8 cellular contexts compared by ENCODE assay signal in genomic region chr18:21179590-21180220, GRCh38.
DNase-seq lines count a peak whose midpoint lies in the region; ATAC-seq, FAIRE-seq and TF ChIP-seq lines count a peak whose summit lies in the region.

No MANE protein-coding gene starts in this region.

- no peaks in the 10 kb centered on the region for H3K9me3 ChIP-seq in H1 (ENCODE audit: insufficient read depth in 2 of 2, low read depth in 1 of 2, low read length in 1 of 2)
- no peaks in the 10 kb centered on the region for H3K9me3 ChIP-seq in thoracic aorta

- POLR2A ChIA-PET in H1 (lab: Charles Lee; ENCODE audit: partially characterized antibody): interaction anchor here (1.5 kb wide), 1 partner anchor 68 kb away, joined by 3 read pairs; no protein-coding TSS in a partner anchor

- DNase-seq in AG09309 (ENCODE audit: low read depth): peak; percentile 24
- DNase-seq in GM18507 (ENCODE audit: extremely low spot score, insufficient read length, low read depth): peak; percentile 37
- peak; percentile 24 for DNase-seq in NCI-H2227 treated with DMSO at 0.1 percent for 48 hours (lab: John Stamatoyannopoulos, UW)
- peak; percentile 22 for DNase-seq in activated CD4-positive, CD25-positive, alpha-beta regulatory T cell treated with anti-CD3 and anti-CD28 coated beads, Interleukin-2, amount 50 U/mL, for 16 hours (ENCODE audit: low read depth, low spot score)
- DNase-seq in H1 (ENCODE audit: low read depth in 1 of 2, low spot score in 2 of 2): peak in 1 of 2 experiments; percentile 62
- peak; percentile 65 for DNase-seq in midbrain (lab: John Stamatoyannopoulos, UW)
- no peak for DNase-seq in thoracic aorta (ENCODE audit: low spot score)

- peak; percentile 87 to 89 for TF ChIP-seq RAD21 in H1 (IDR thresholded peaks at IDR 0.05 in 1 of 2, conservative IDR thresholded peaks at IDR 0.05 in 1 of 2; ENCODE audit: low read depth in 2 of 2, low read length in 2 of 2)

- H3K23ac ChIP-seq in H1 (ENCODE audit: insufficient read length): no peak overlapping the region

- ATAC-seq in HG03139 (IDR thresholded peaks at IDR 0.05; ENCODE audit: unreplicated experiment) (peak; percentile 67), thoracic aorta (ENCODE audit: insufficient number of reproducible peaks, low FRiP score, low read depth) (peak; percentile 91)

- H3K27me3 ChIP-seq in H1 (replicated peaks in 1 of 4; ENCODE audit: control insufficient read depth in 3 of 4, extremely low read depth in 1 of 4, insufficient read depth in 3 of 4, low read length in 3 of 4) (no peaks in the 10 kb centered on the region), thoracic aorta (replicated peaks; ENCODE audit: insufficient read depth) (no peaks in the 10 kb centered on the region)

- H2AK5ac ChIP-seq in H1 (ENCODE audit: low read depth, low read length): no peak overlapping the region

- H2BK12ac ChIP-seq in H1 (ENCODE audit: low read depth, low read length): no peak overlapping the region

- no peak overlapping the region for H2BK20ac ChIP-seq in H1 (ENCODE audit: low read length)

- no peak overlapping the region for H4K5ac ChIP-seq in H1 (ENCODE audit: insufficient read length, low read depth, low read length)

- no peak overlapping the region for H3K9ac ChIP-seq in H1 (replicated peaks in 1 of 4; ENCODE audit: extremely low read depth in 1 of 4, low read depth in 3 of 4, low read length in 3 of 4)

- 39% methylated on average over 7 of the region's 7 CpGs; no CpG with 5 or more reads in 1 of the 2 experiments for WGBS in H1 (ENCODE audit: extremely low coverage in 1 of 2, insufficient coverage in 1 of 2, insufficient read length in 1 of 2, insufficient replicate concordance in 2 of 2, low coverage in 1 of 2, low lambda C conversion rate in 2 of 2, missing lambda C conversion rate in 1 of 2), 2 experiments

- H2BK120ac ChIP-seq in H1 (replicated peaks; ENCODE audit: low read depth, low read length): no peak overlapping the region

- no peak for TF ChIP-seq EP300 in H1 (IDR thresholded peaks at IDR 0.05; ENCODE audit: borderline replicate concordance in 1 of 2, low read depth in 2 of 2, low read length in 2 of 2)

- TF ChIP-seq CTCF in AG09309 (IDR thresholded peaks at IDR 0.05; ENCODE audit: control insufficient read depth, insufficient read depth, low read depth, low read length, missing control alignments): peak; percentile 80
- peak in 2 of 3 experiments; percentile 77 to 87; a peak in 3 of 4 replicates for TF ChIP-seq CTCF in H1 (IDR thresholded peaks at IDR 0.05; ENCODE audit: control extremely low read depth in 1 of 3, insufficient read depth in 1 of 3, low read depth in 1 of 3, low read length in 3 of 3)
- peak; percentile 68 for TF ChIP-seq CTCF in thoracic aorta (IDR thresholded peaks at IDR 0.05)

- H3K4me3 ChIP-seq in AG09309 (ENCODE audit: control insufficient read depth, low read depth, low read length) (no peak overlapping the region), H1 (ENCODE audit: extremely low read depth in 1 of 4, insufficient read depth in 2 of 4, low read depth in 3 of 4, low read length in 4 of 4) (no peak overlapping the region), thoracic aorta (no peak overlapping the region)

- no peak overlapping the region for H3K14ac ChIP-seq in H1 (ENCODE audit: insufficient read length)

- no peak overlapping the region for H4K8ac ChIP-seq in H1 (ENCODE audit: extremely low read depth, insufficient read depth, low read length)

- H2BK15ac ChIP-seq in H1 (ENCODE audit: low read length): no peak overlapping the region

- H3K27ac ChIP-seq in H1 (ENCODE audit: low read depth, low read length) (no peak overlapping the region), thoracic aorta (no peak overlapping the region)

- no peaks in the 10 kb centered on the region for H4K20me1 ChIP-seq in H1 (replicated peaks in 1 of 2; ENCODE audit: control insufficient read depth in 1 of 2, insufficient read depth in 2 of 2, low read length in 2 of 2)

- H3K23me2 ChIP-seq in H1 (ENCODE audit: low read depth, low read length): peaks cover 2% of the 10 kb centered on the region; the same call in 1 of the 2 replicates

- TF ChIP-seq POLR2A in H1 (IDR thresholded peaks at IDR 0.05; ENCODE audit: control extremely low read depth in 1 of 2, low read depth in 2 of 2, low read length in 2 of 2): no peak

- FAIRE-seq in GM18507 (lab: Jason Lieb, UNC): peak; percentile 81
- FAIRE-seq in H1 (lab: Jason Lieb, UNC): peak; percentile 98

- no peaks in the 10 kb centered on the region for H3K79me1 ChIP-seq in H1 (ENCODE audit: low read depth, low read length)

- H3K56ac ChIP-seq in H1 (replicated peaks; ENCODE audit: insufficient read length, low read depth, low read length): no peak overlapping the region

- H3K4me1 ChIP-seq in H1 (replicated peaks in 1 of 4; ENCODE audit: control insufficient read depth in 3 of 4, insufficient read depth in 4 of 4, low read length in 3 of 4): no peaks in the 10 kb centered on the region
- no peaks in the 10 kb centered on the region for H3K4me1 ChIP-seq in thoracic aorta (ENCODE audit: control insufficient read depth in 1 of 2, low read depth in 2 of 2)

- H2AFZ ChIP-seq in H1 (ENCODE audit: low read length): peak overlapping the region; percentile 55; the same call in 1 of the 2 replicates

- H3K79me2 ChIP-seq in H1 (ENCODE audit: control insufficient read depth in 1 of 2, insufficient read depth in 2 of 2, low read length in 2 of 2): no peaks in the 10 kb centered on the region

- H2BK5ac ChIP-seq in H1 (ENCODE audit: low read depth, low read length): no peak overlapping the region

- no peak overlapping the region for H3K18ac ChIP-seq in H1 (ENCODE audit: extremely low read depth, low read length)

- H3K4ac ChIP-seq in H1 (replicated peaks; ENCODE audit: insufficient read length, low read depth, low read length): no peak overlapping the region

- no peak overlapping the region for H3K4me2 ChIP-seq in H1 (ENCODE audit: insufficient read depth in 1 of 2, low read depth in 2 of 2, low read length in 2 of 2)

- no peak overlapping the region for H4K91ac ChIP-seq in H1 (replicated peaks; ENCODE audit: insufficient read length, low read length)

- CTCF ChIA-PET in H1 (lab: Charles Lee; ENCODE audit: partially characterized antibody): interaction anchor here (0.8 to 2.8 kb wide), 13 partner anchors 9 to 309 kb away, joined by 3 to 12 read pairs (median 4); no protein-coding TSS in a partner anchor

- H3K36me3 ChIP-seq in H1 (ENCODE audit: control insufficient read depth in 2 of 4, insufficient read depth in 4 of 4, low read length in 3 of 4) (no peaks in the 10 kb centered on the region), thoracic aorta (no peaks in the 10 kb centered on the region)

TF ChIP-seq in H1, 55 proteins besides CTCF, POLR2A, EP300 and RAD21:
- no peak for TF ChIP-seq MAFK (IDR thresholded peaks at IDR 0.05; ENCODE audit: low read depth, low read length)
- TF ChIP-seq BRCA1 (IDR thresholded peaks at IDR 0.05; ENCODE audit: low read depth, low read length): no peak
- TF ChIP-seq RNF2 (IDR thresholded peaks at IDR 0.05; ENCODE audit: borderline replicate concordance, low read depth, low read length, missing control alignments, poor library complexity, severe bottlenecking): no peak
- TF ChIP-seq SIN3A (conservative IDR thresholded peaks at IDR 0.05 in 1 of 2, IDR thresholded peaks at IDR 0.05 in 1 of 2; ENCODE audit: low read depth in 1 of 2, low read length in 2 of 2): no peak
- TF ChIP-seq TBP (IDR thresholded peaks at IDR 0.05; ENCODE audit: low read depth, low read length): no peak
- TF ChIP-seq SP1 (IDR thresholded peaks at IDR 0.05; ENCODE audit: low read depth, low read length): no peak
- TF ChIP-seq, protein P1, sequence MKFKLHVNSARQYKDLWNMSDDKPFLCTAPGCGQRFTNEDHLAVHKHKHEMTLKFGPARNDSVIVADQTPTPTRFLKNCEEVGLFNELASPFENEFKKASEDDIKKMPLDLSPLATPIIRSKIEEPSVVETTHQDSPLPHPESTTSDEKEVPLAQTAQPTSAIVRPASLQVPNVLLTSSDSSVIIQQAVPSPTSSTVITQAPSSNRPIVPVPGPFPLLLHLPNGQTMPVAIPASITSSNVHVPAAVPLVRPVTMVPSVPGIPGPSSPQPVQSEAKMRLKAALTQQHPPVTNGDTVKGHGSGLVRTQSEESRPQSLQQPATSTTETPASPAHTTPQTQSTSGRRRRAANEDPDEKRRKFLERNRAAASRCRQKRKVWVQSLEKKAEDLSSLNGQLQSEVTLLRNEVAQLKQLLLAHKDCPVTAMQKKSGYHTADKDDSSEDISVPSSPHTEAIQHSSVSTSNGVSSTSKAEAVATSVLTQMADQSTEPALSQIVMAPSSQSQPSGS (IDR thresholded peaks at IDR 0.05; ENCODE audit: low read length): no peak
- TF ChIP-seq BACH1 (IDR thresholded peaks at IDR 0.05; ENCODE audit: low read length): no peak
- TF ChIP-seq HDAC6 (IDR thresholded peaks at IDR 0.05; ENCODE audit: low read depth, low read length): no peak
- TF ChIP-seq YY1 (IDR thresholded peaks at IDR 0.05; ENCODE audit: low read depth, low read length): peak; percentile 89
- no peak for TF ChIP-seq RBBP5 (IDR thresholded peaks at IDR 0.05; ENCODE audit: borderline replicate concordance, low read depth, low read length)
- no peak for TF ChIP-seq TAF7 (optimal IDR thresholded peaks at IDR 0.05; ENCODE audit: borderline replicate concordance, low read depth, low read length)
- TF ChIP-seq CREB1 (IDR thresholded peaks at IDR 0.05): no peak
- TF ChIP-seq CTBP2 (IDR thresholded peaks at IDR 0.05; ENCODE audit: borderline replicate concordance, insufficient read depth, insufficient read length, low read length): no peak
- no peak for TF ChIP-seq CBX5 (IDR thresholded peaks at IDR 0.05; ENCODE audit: low read depth, low read length)
- TF ChIP-seq GABPA (IDR thresholded peaks at IDR 0.05; ENCODE audit: borderline replicate concordance, insufficient read depth, low read length): no peak
- TF ChIP-seq TEAD4 (IDR thresholded peaks at IDR 0.05; ENCODE audit: low read depth, low read length): 0 out of 2 replicates have a peak, but pooled peaks have one; percentile 6
